ENCODE assay signal across 14 cellular contexts in the genomic region with DNA sequence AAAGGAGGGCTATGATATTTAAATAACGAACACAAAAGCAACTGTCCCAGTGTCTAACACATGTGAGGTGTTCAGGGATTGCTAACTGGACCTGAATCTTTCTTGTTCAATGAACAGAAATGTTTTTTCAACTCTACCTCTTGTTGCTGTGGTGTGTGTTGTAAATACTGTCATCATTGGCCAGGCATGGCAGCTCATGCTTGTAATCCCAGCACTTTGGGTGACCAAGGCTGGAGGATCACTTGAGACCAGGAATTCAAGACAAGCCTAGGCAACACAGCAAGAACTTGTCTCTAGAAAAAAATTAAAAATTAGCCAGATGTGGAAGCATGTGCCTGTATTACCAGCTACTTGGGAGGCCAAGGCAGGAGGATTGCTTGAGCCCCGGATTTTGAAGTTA.
A peak's percentile ranks its signal among the peaks of the same experiment; 100 is the strongest.
DNase-seq lines count a peak whose midpoint lies in the region; ATAC-seq and TF ChIP-seq lines count a peak whose summit lies in the region.
"Had no signal": no experiment of that assay in that cellular context is flagged by ENCODE, and none has a peak within 500 bp of the region (broad histone marks: within the 10 kb centered on the region; RNA-seq: fewer than 3 reads in every experiment).

No MANE protein-coding gene starts in this region.

- H3K36me3 Mint-ChIP-seq in type B pancreatic cell = peaks cover 7% of the 10 kb centered on the region
- H3K36me3 Mint-ChIP-seq in Caco-2 (ENCODE audit: insufficient read depth, unreplicated experiment) = no peaks in the 10 kb centered on the region
- H3K36me3 Mint-ChIP-seq: CD14-positive monocyte; CD8-positive, alpha-beta T cell had no signal

- POLR2A ChIA-PET in PC-9 (lab: Charles Lee; ENCODE audit: unreplicated experiment) = no interaction called here
- POLR2A ChIA-PET in Caco-2 (lab: Charles Lee) = no interaction called here

- H2AFZ ChIP-seq in PC-9 (no peak overlapping the region; the same call in 1 of the 2 replicates), MM.1S (ENCODE audit: low read length) (no peak overlapping the region)
- H2AFZ ChIP-seq: GM23338 had no signal

- no peak for TF ChIP-seq CTCF in PC-9 (conservative IDR thresholded peaks at IDR 0.05)
- no peak for TF ChIP-seq CTCF in foreskin keratinocyte (conservative IDR thresholded peaks at IDR 0.05)
- no peak for TF ChIP-seq CTCF in type B pancreatic cell (conservative IDR thresholded peaks at IDR 0.05)
- TF ChIP-seq CTCF in Caco-2 (IDR thresholded peaks at IDR 0.05; ENCODE audit: insufficient read depth in 1 of 2, low read depth in 1 of 2, low read length in 1 of 2, severe bottlenecking in 1 of 2, unreplicated experiment in 1 of 2) = no peak
- no peak for TF ChIP-seq CTCF in MM.1S (IDR thresholded peaks at IDR 0.05; ENCODE audit: low read length)

- H3K27me3 ChIP-seq in PC-9 (ENCODE audit: insufficient read depth, low read depth) (no peaks in the 10 kb centered on the region), foreskin keratinocyte (peaks cover 2% of the 10 kb centered on the region), mesendoderm (ENCODE audit: insufficient read depth, low read length, poor library complexity) (no peaks in the 10 kb centered on the region), Caco-2 (replicated peaks; ENCODE audit: control insufficient read depth, insufficient read depth, low read length) (no peaks in the 10 kb centered on the region), MM.1S (replicated peaks; ENCODE audit: insufficient read depth, low read length) (no peaks in the 10 kb centered on the region)

- peak overlapping the region; percentile 70 for H3K18ac ChIP-seq in mesendoderm (ENCODE audit: low read length)

- H3K23ac ChIP-seq in mesendoderm (ENCODE audit: low read length) = peak overlapping the region; percentile 54

- no peak overlapping the region for H3K9ac ChIP-seq in mesendoderm (ENCODE audit: low read length)
- no peak overlapping the region for H3K9ac ChIP-seq in MM.1S (ENCODE audit: low read length)

- no peak overlapping the region for H3K56ac ChIP-seq in mesendoderm (ENCODE audit: low read length)

- no peak overlapping the region for H4K5ac ChIP-seq in mesendoderm (ENCODE audit: low read length)

- H2BK5ac ChIP-seq in mesendoderm (ENCODE audit: low read length) = no peak overlapping the region

- H3K4ac ChIP-seq in mesendoderm (ENCODE audit: low read depth, low read length) = no peak overlapping the region

- no peaks in the 10 kb centered on the region for H3K36me3 ChIP-seq in PC-9 (ENCODE audit: low read depth)
- H3K36me3 ChIP-seq in mesendoderm (ENCODE audit: control insufficient read depth, insufficient read depth, low read length) = no peaks in the 10 kb centered on the region
- H3K36me3 ChIP-seq in Caco-2 (ENCODE audit: control insufficient read depth, insufficient read depth, low read length) = no peaks in the 10 kb centered on the region
- no peaks in the 10 kb centered on the region for H3K36me3 ChIP-seq in MM.1S (replicated peaks; ENCODE audit: insufficient read depth, low read length)
- H3K36me3 ChIP-seq: HAP-1 had no signal

- H3K27me3 Mint-ChIP-seq in type B pancreatic cell (peaks cover 3% of the 10 kb centered on the region), Caco-2 (ENCODE audit: insufficient read depth, unreplicated experiment) (no peaks in the 10 kb centered on the region)

- peak overlapping the region; percentile 18 for H2BK120ac ChIP-seq in mesendoderm (ENCODE audit: low read depth, low read length)

- ATAC-seq in foreskin keratinocyte = no peak
- ATAC-seq: A549; CD8-positive, alpha-beta T cell; GM12878; GM23338 had no signal

- no peaks in the 10 kb centered on the region for H3K79me1 ChIP-seq in mesendoderm (ENCODE audit: low read length)

- H3K9me3 ChIP-seq in PC-9 (ENCODE audit: insufficient read depth, low read depth) (no peaks in the 10 kb centered on the region; the same call in 1 of the 2 replicates), Caco-2 (peaks cover 11% of the 10 kb centered on the region; the same call in 1 of the 2 replicates), MM.1S (replicated peaks; ENCODE audit: insufficient read depth, low read length) (no peaks in the 10 kb centered on the region)
- H3K9me3 ChIP-seq: A549, HAP-1 had no signal

- BruUV-seq in PC-9 (replicated peaks; lab: Mats Ljungman, UMichigan) (no TSS peak), Caco-2 (replicated peaks; lab: Mats Ljungman, UMichigan) (no TSS peak)

- H3K9me3 Mint-ChIP-seq in type B pancreatic cell (peaks cover 6% of the 10 kb centered on the region), Caco-2 (ENCODE audit: unreplicated experiment) (peaks cover 52% of the 10 kb centered on the region)

- H4K8ac ChIP-seq in mesendoderm (ENCODE audit: low read depth, low read length) = no peak overlapping the region

- DNase-seq in PC-9 = no peak
- no peak for DNase-seq in foreskin keratinocyte
- DNase-seq in mesendoderm = no peak
- no peak for DNase-seq in type B pancreatic cell (ENCODE audit: extremely low spot score, unreplicated experiment)
- no peak for DNase-seq in Caco-2
- DNase-seq in ACHN = no peak
- no peak for DNase-seq in MM.1S
- DNase-seq: CD8-positive, alpha-beta T cell; COR-L47 had no signal

- H3K27ac Mint-ChIP-seq in type B pancreatic cell (peak overlapping the region; percentile 100), Caco-2 (ENCODE audit: unreplicated experiment) (no peak overlapping the region)
- H3K27ac Mint-ChIP-seq: CD14-positive monocyte; CD8-positive, alpha-beta T cell; GM23338 had no signal

- no peak overlapping the region for H2AK5ac ChIP-seq in mesendoderm (ENCODE audit: low read length)

- no peaks in the 10 kb centered on the region for H4K20me1 ChIP-seq in PC-9 (ENCODE audit: insufficient read depth)
- no peaks in the 10 kb centered on the region for H4K20me1 ChIP-seq in MM.1S (ENCODE audit: insufficient read depth, low read length)

- H3K4me1 Mint-ChIP-seq in type B pancreatic cell (ENCODE audit: unreplicated experiment) (peaks cover 24% of the 10 kb centered on the region), Caco-2 (ENCODE audit: low read depth, unreplicated experiment) (no peaks in the 10 kb centered on the region)
- H3K4me1 Mint-ChIP-seq: CD14-positive monocyte, GM23338 had no signal

- CTCF ChIA-PET in PC-9 (lab: Charles Lee) = no interaction called here
- CTCF ChIA-PET in Caco-2 (lab: Charles Lee) = no interaction called here

- H3K4me1 ChIP-seq in PC-9 (replicated peaks; ENCODE audit: insufficient read depth) (peaks cover 30% of the 10 kb centered on the region), foreskin keratinocyte (peaks cover 9% of the 10 kb centered on the region), mesendoderm (ENCODE audit: control insufficient read depth, low read depth, low read length) (peaks cover 2% of the 10 kb centered on the region), Caco-2 (no peaks in the 10 kb centered on the region), MM.1S (ENCODE audit: low read length) (peaks cover 16% of the 10 kb centered on the region)
- H3K4me1 ChIP-seq: A549, HAP-1 had no signal

- H3K4me3 ChIP-seq in PC-9 = no peak overlapping the region
- H3K4me3 ChIP-seq in mesendoderm (ENCODE audit: low read length) = no peak overlapping the region
- no peak overlapping the region for H3K4me3 ChIP-seq in Caco-2 (ENCODE audit: low read depth, low read length)
- no peak overlapping the region for H3K4me3 ChIP-seq in MM.1S (ENCODE audit: low read length)
- H3K4me3 ChIP-seq: A549, GM12878, GM23338, HAP-1 had no signal

- H3K4me2 ChIP-seq in PC-9 (peak overlapping the region; percentile 70), mesendoderm (ENCODE audit: low read length) (no peak overlapping the region), MM.1S (ENCODE audit: low read depth, low read length) (no peak overlapping the region)
- H3K4me2 ChIP-seq: A549, GM23338 had no signal

- in situ Hi-C loops in ACHN (cut with HindIII; ENCODE audit: low pct_ligation_motif_present, low pct_unique_long_range_greater_than_20kb, low sequenced_read_pairs) = no loop called here

- intact Hi-C loops in PC-9 (cut with micrococcal nuclease; ENCODE audit: unreplicated experiment) = no loop called here
- intact Hi-C loops in Caco-2 (cut with micrococcal nuclease; ENCODE audit: unreplicated experiment) = no loop called here

- no peaks in the 10 kb centered on the region for H3K79me2 ChIP-seq in PC-9 (ENCODE audit: low read depth)
- H3K79me2 ChIP-seq in mesendoderm (ENCODE audit: control insufficient read depth, insufficient read depth, low read length) = no peaks in the 10 kb centered on the region
- H3K79me2 ChIP-seq in MM.1S (ENCODE audit: low read length) = no peaks in the 10 kb centered on the region

- H3K4me3 Mint-ChIP-seq in type B pancreatic cell = no peak overlapping the region
- H3K4me3 Mint-ChIP-seq in Caco-2 (ENCODE audit: unreplicated experiment) = no peak overlapping the region
- H3K4me3 Mint-ChIP-seq: CD14-positive monocyte; CD8-positive, alpha-beta T cell; GM23338 had no signal

- no peaks in the 10 kb centered on the region for H3K9me2 ChIP-seq in PC-9 (ENCODE audit: insufficient read depth)
- H3K9me2 ChIP-seq in MM.1S (replicated peaks; ENCODE audit: insufficient read depth, low read length) = no peaks in the 10 kb centered on the region

- H3F3A ChIP-seq in PC-9 (ENCODE audit: insufficient read depth, low read depth) (peaks cover 26% of the 10 kb centered on the region), MM.1S (ENCODE audit: insufficient read depth, low read length) (peaks cover 14% of the 10 kb centered on the region)

- H3K27ac ChIP-seq in PC-9 = peak overlapping the region; percentile 97
- H3K27ac ChIP-seq in foreskin keratinocyte = peak overlapping the region; percentile 39
- no peak overlapping the region for H3K27ac ChIP-seq in mesendoderm (ENCODE audit: low read depth, low read length)
- H3K27ac ChIP-seq in MM.1S (ENCODE audit: low read length) = no peak overlapping the region
- H3K27ac ChIP-seq: A549 had no signal

- WGBS in mesendoderm (ENCODE audit: extremely low coverage, insufficient coverage, low lambda C conversion rate) = no CpG with 5 or more reads among the region's 2 CpGs

- no peak overlapping the region for H2BK15ac ChIP-seq in mesendoderm (replicated peaks; ENCODE audit: low read depth)

Comparison
In these comparisons a context has a peak if more than half of its experiments do, and no peak if none do; other contexts are left out.
1. H3K27ac ChIP-seq: peak in PC-9 (single experiment) and foreskin keratinocyte (single experiment); none in mesendoderm (single experiment) and MM.1S (single experiment).